ENCODE assay signal across 11 cellular contexts in genomic region chr1:46370214-46370633, GRCh38. TPM values are rescaled to one million over a fixed set of nuclear protein-coding genes. Genes with fewer than 3 reads are reported as not detected.
A peak's percentile ranks its signal among the peaks of the same experiment; 100 is the strongest.
DNase-seq lines count a peak whose midpoint lies in the region; ATAC-seq and TF ChIP-seq lines count a peak whose summit lies in the region.
"Had no signal": no experiment of that assay in that cellular context is flagged by ENCODE, and none has a peak within 500 bp of the region (broad histone marks: within the 10 kb centered on the region; RNA-seq: fewer than 3 reads in every experiment).

No MANE protein-coding gene starts in this region.

- no peaks in the 10 kb centered on the region for H3K9me3 Mint-ChIP-seq in endodermal cell
- no peaks in the 10 kb centered on the region for H3K9me3 Mint-ChIP-seq in CD8-positive, alpha-beta memory T cell
- H3K9me3 Mint-ChIP-seq: effector memory CD8-positive, alpha-beta T cell had no signal

- H3K27ac Mint-ChIP-seq in endodermal cell, result no peak overlapping the region
- peak overlapping the region in 3 of 8 donors; percentile 23 to 94 (median 43) for H3K27ac Mint-ChIP-seq in CD8-positive, alpha-beta memory T cell
- H3K27ac Mint-ChIP-seq: effector memory CD8-positive, alpha-beta T cell had no signal

- H3K36me3 ChIP-seq in BLaER1 (peaks cover 38% of the 10 kb centered on the region), endodermal cell (ENCODE audit: control insufficient read depth, insufficient read depth, low read length) (peaks cover 4% of the 10 kb centered on the region)
- no peaks in the 10 kb centered on the region for H3K36me3 ChIP-seq in CD8-positive, alpha-beta memory T cell (ENCODE audit: insufficient read depth, low read length)

- CTCF ChIA-PET in CD8-positive, alpha-beta memory T cell (lab: Charles Lee), result no interaction called here

- H3K27me3 ChIP-seq in BLaER1 (no peaks in the 10 kb centered on the region), endodermal cell (ENCODE audit: control insufficient read depth, insufficient read depth, low read length, poor library complexity, severe bottlenecking) (no peaks in the 10 kb centered on the region)
- no peaks in the 10 kb centered on the region for H3K27me3 ChIP-seq in CD8-positive, alpha-beta memory T cell (ENCODE audit: insufficient read depth, low read length, poor library complexity, severe bottlenecking)
- H3K27me3 ChIP-seq: vagina had no signal

- H3K4me2 ChIP-seq in BLaER1, result peak overlapping the region; percentile 68

- WGBS in endodermal cell (ENCODE audit: insufficient coverage in 1 of 2, insufficient read length in 1 of 2), 2 experiments, result 92 to 97% methylated on average over 3 of the region's 3 CpGs

- H3K9me3 ChIP-seq in BLaER1 (no peaks in the 10 kb centered on the region), endodermal cell (ENCODE audit: control insufficient read depth, low read length) (no peaks in the 10 kb centered on the region)
- H3K9me3 ChIP-seq in CD8-positive, alpha-beta memory T cell (ENCODE audit: low read length), result no peaks in the 10 kb centered on the region
- H3K9me3 ChIP-seq: lower lobe of right lung, vagina had no signal

- H3K27ac ChIP-seq in BLaER1 (peak overlapping the region; percentile 36; the same call in 1 of the 2 replicates), endodermal cell (ENCODE audit: low read depth, low read length) (no peak overlapping the region)
- no peak overlapping the region for H3K27ac ChIP-seq in CD8-positive, alpha-beta memory T cell (ENCODE audit: low read depth, low read length)
- H3K27ac ChIP-seq: lower lobe of right lung, vagina had no signal

- H3K4me3 ChIP-seq in BLaER1 (no peak overlapping the region), NB4 (ENCODE audit: low read depth, low read length) (no peak overlapping the region), endodermal cell (ENCODE audit: low read length) (no peak overlapping the region)
- H3K4me3 ChIP-seq in CD8-positive, alpha-beta memory T cell (ENCODE audit: low read length), result no peak overlapping the region
- H3K4me3 ChIP-seq: lower lobe of right lung, vagina had no signal

- no peak overlapping the region for H3K4me3 Mint-ChIP-seq in endodermal cell
- no peak overlapping the region for H3K4me3 Mint-ChIP-seq in CD8-positive, alpha-beta memory T cell
- H3K4me3 Mint-ChIP-seq: effector memory CD8-positive, alpha-beta T cell had no signal

- H3K9ac ChIP-seq in BLaER1 (0 out of 2 replicates have a peak overlapping the region, but pooled peaks have one; percentile 15), endodermal cell (ENCODE audit: extremely low read depth, low read length, poor library complexity, severe bottlenecking) (no peak overlapping the region)

- ATAC-seq in GM19463 (IDR thresholded peaks at IDR 0.05; ENCODE audit: unreplicated experiment) (peak; percentile 78), esophagus mucosa (peak; percentile 77), GM18517 (IDR thresholded peaks at IDR 0.05; ENCODE audit: unreplicated experiment) (no peak)
- ATAC-seq: effector memory CD8-positive, alpha-beta T cell had no signal

- H3K4me1 Mint-ChIP-seq in endodermal cell, result peaks cover 7% of the 10 kb centered on the region
- H3K4me1 Mint-ChIP-seq in CD8-positive, alpha-beta memory T cell, result no peaks in the 10 kb centered on the region

- H3K36me3 Mint-ChIP-seq in endodermal cell (ENCODE audit: low read depth), result peaks cover 17% of the 10 kb centered on the region
- H3K36me3 Mint-ChIP-seq in CD8-positive, alpha-beta memory T cell, result peaks cover 4 to 55% (median 21%) of the 10 kb centered on the region in 3 donors

- POLR2A ChIA-PET in CD8-positive, alpha-beta memory T cell (lab: Charles Lee), result no interaction called here

- no peaks in the 10 kb centered on the region for H4K20me1 ChIP-seq in BLaER1

- H3K27me3 Mint-ChIP-seq in endodermal cell (ENCODE audit: insufficient read depth), result no peaks in the 10 kb centered on the region
- no peaks in the 10 kb centered on the region for H3K27me3 Mint-ChIP-seq in CD8-positive, alpha-beta memory T cell
- H3K27me3 Mint-ChIP-seq: effector memory CD8-positive, alpha-beta T cell had no signal

- H3K4me1 ChIP-seq in BLaER1 (peaks cover 44% of the 10 kb centered on the region), endodermal cell (ENCODE audit: control insufficient read depth, insufficient read depth, low read length) (no peaks in the 10 kb centered on the region)
- no peaks in the 10 kb centered on the region for H3K4me1 ChIP-seq in CD8-positive, alpha-beta memory T cell (ENCODE audit: insufficient read depth, low read length)
- H3K4me1 ChIP-seq: vagina had no signal

- peak; percentile 67 for DNase-seq in NB4 (ENCODE audit: low read depth)
- no peak for DNase-seq in endodermal cell
- no peak for DNase-seq in hippocampal formation (lab: John Stamatoyannopoulos, UW)
- no peak for DNase-seq in CD8-positive, alpha-beta memory T cell
- DNase-seq: effector memory CD8-positive, alpha-beta T cell; lower lobe of right lung had no signal

- no peak for TF ChIP-seq POLR2A in NB4 (IDR thresholded peaks at IDR 0.05; ENCODE audit: extremely low read depth, insufficient read length)

- TF ChIP-seq CTCF in NB4 (IDR thresholded peaks at IDR 0.05; ENCODE audit: low read depth, low read length), result no peak
- TF ChIP-seq CTCF in endodermal cell (conservative IDR thresholded peaks at IDR 0.05), result no peak

RNA-seq across cellular contexts. Expression of gene FAAH, which starts 23.9 kb away (rescaled TPM):
- 8.7 TPM for total RNA-seq in esophagus mucosa
- 10 to 100 TPM; 27.1 to 56.6 TPM for total RNA-seq in endodermal cell
- 4.1 TPM for polyA plus RNA-seq in endodermal cell (2013, experiment 1 of 2)
- 2.5 TPM for polyA plus RNA-seq in endodermal cell (2013, experiment 2 of 2)
- 1 to 10 TPM; 4.5 to 5.1 TPM for total RNA-seq in CD8-positive, alpha-beta memory T cell
- polyA plus RNA-seq in CD8-positive, alpha-beta memory T cell, result 1.3 TPM

RNA-seq across cellular contexts. Expression of gene NSUN4, which starts 29.6 kb away (rescaled TPM):
- total RNA-seq in esophagus mucosa (18.5 TPM), endodermal cell (10 to 100 TPM; 16.3 to 19.0 TPM)
- 16.5 TPM for polyA plus RNA-seq in endodermal cell (2013, experiment 1 of 2)
- polyA plus RNA-seq in endodermal cell (2013, experiment 2 of 2), result 15.7 TPM
- 10 to 100 TPM; 29.5 to 32.4 TPM for total RNA-seq in CD8-positive, alpha-beta memory T cell
- polyA plus RNA-seq in CD8-positive, alpha-beta memory T cell, result 14.5 TPM
